1 cellular context compared by ENCODE assay signal in genomic region chr7:150824379-150825177, GRCh38.
TF ChIP-seq lines count a peak whose summit lies in the region.

No MANE protein-coding gene starts in this region.

TF ChIP-seq in K562, 482 proteins besides CTCF, POLR2A, EP300 and RAD21 (continues in another document):
- TF ChIP-seq MGA (IDR thresholded peaks at IDR 0.05) (peak; percentile 52), PHF20 (IDR thresholded peaks at IDR 0.05; ENCODE audit: partially characterized antibody) (no peak), POLR2G (IDR thresholded peaks at IDR 0.05; ENCODE audit: low read depth, low read length) (no peak), ZNF76 (CRISPR knock-in tag; IDR thresholded peaks at IDR 0.05; ENCODE audit: borderline replicate concordance) (peak; percentile 28; the same call in 1 of the 2 replicates), EP400 (IDR thresholded peaks at IDR 0.05) (no peak), SMARCE1 (IDR thresholded peaks at IDR 0.05) (no peak), CHAMP1 (IDR thresholded peaks at IDR 0.05) (no peak; the same call in 1 of the 2 replicates), RBM25 (IDR thresholded peaks at IDR 0.05; ENCODE audit: low read depth, low read length, severe bottlenecking) (peak; percentile 87), NR4A1 (CRISPR knock-in tag; IDR thresholded peaks at IDR 0.05) (0 out of 2 replicates have a peak, but pooled peaks have one; percentile 21), NR4A1 (tag; IDR thresholded peaks at IDR 0.05) (peak; percentile 70; the same call in 1 of the 2 replicates), RBM14 (IDR thresholded peaks at IDR 0.05; ENCODE audit: borderline replicate concordance, insufficient read depth, low read depth, low read length) (no peak), TRIM24 (IDR thresholded peaks at IDR 0.05) (peak; percentile 35 to 40; a peak in 1 of 4 replicates), SMAD2 (IDR thresholded peaks at IDR 0.05; ENCODE audit: low read depth, low read length) (no peak), ELK1 (CRISPR knock-in tag; IDR thresholded peaks at IDR 0.05) (no peak), YY1 (IDR thresholded peaks at IDR 0.05; ENCODE audit: borderline replicate concordance in 1 of 3, control insufficient read depth in 1 of 3, extremely low read depth in 1 of 3, insufficient read depth in 3 of 3, insufficient read length in 1 of 3, insufficient replicate concordance in 2 of 3, low read depth in 1 of 3, low read length in 2 of 3) (peak; percentile 35 to 91 (median 71)), MLLT1 (IDR thresholded peaks at IDR 0.05) (no peak), ZNF512 (tag; IDR thresholded peaks at IDR 0.05) (no peak), MTA2 (IDR thresholded peaks at IDR 0.05; ENCODE audit: low read depth) (no peak), ZBTB12 (CRISPR knock-in tag; IDR thresholded peaks at IDR 0.05) (no peak), GTF3C2 (IDR thresholded peaks at IDR 0.05; ENCODE audit: borderline replicate concordance, extremely low read depth, insufficient read length) (no peak), ZNF507 (tag; conservative IDR thresholded peaks at IDR 0.05) (no peak), ZNF764 (CRISPR knock-in tag; IDR thresholded peaks at IDR 0.05; ENCODE audit: low read depth) (no peak), PYGO2 (tag; IDR thresholded peaks at IDR 0.05) (no peak), GTF2A2 (tag; IDR thresholded peaks at IDR 0.05) (no peak), ZNF324 (CRISPR knock-in tag; IDR thresholded peaks at IDR 0.05) (no peak), KAT2B (IDR thresholded peaks at IDR 0.05; ENCODE audit: low read depth, low read length) (no peak), HDAC8 (tag; IDR thresholded peaks at IDR 0.05) (peak; percentile 75), TRIM28 (IDR thresholded peaks at IDR 0.05) (no peak), SMAD4 (CRISPR knock-in tag; conservative IDR thresholded peaks at IDR 0.05) (peak; percentile 70), NEUROD1 (IDR thresholded peaks at IDR 0.05; ENCODE audit: borderline replicate concordance, low read depth, low read length, partially characterized antibody) (peak; percentile 23)
